1 cellular context compared by ENCODE assay signal in genomic region chr2:240134956-240135520, GRCh38.
TF ChIP-seq lines count a peak whose summit lies in the region.

No MANE protein-coding gene starts in this region.

TF ChIP-seq in HCT116, 20 proteins besides CTCF, POLR2A, EP300 and RAD21 (continued from another document):
- TF ChIP-seq EZH2phosphoT487 (IDR thresholded peaks at IDR 0.05; ENCODE audit: borderline replicate concordance) = no peak
- TF ChIP-seq, protein P1, sequence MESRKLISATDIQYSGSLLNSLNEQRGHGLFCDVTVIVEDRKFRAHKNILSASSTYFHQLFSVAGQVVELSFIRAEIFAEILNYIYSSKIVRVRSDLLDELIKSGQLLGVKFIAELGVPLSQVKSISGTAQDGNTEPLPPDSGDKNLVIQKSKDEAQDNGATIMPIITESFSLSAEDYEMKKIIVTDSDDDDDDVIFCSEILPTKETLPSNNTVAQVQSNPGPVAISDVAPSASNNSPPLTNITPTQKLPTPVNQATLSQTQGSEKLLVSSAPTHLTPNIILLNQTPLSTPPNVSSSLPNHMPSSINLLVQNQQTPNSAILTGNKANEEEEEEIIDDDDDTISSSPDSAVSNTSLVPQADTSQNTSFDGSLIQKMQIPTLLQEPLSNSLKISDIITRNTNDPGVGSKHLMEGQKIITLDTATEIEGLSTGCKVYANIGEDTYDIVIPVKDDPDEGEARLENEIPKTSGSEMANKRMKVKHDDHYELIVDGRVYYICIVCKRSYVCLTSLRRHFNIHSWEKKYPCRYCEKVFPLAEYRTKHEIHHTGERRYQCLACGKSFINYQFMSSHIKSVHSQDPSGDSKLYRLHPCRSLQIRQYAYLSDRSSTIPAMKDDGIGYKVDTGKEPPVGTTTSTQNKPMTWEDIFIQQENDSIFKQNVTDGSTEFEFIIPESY (IDR thresholded peaks at IDR 0.05; ENCODE audit: extremely low read depth, insufficient replicate concordance, low read length) = no peak
- TF ChIP-seq EZH2 (IDR thresholded peaks at IDR 0.05) = no peak
- TF ChIP-seq MAX (IDR thresholded peaks at IDR 0.05) = no peak
- no peak for TF ChIP-seq CEBPB (IDR thresholded peaks at IDR 0.05; ENCODE audit: low read depth)
